ENCODE assay signal across 1 cellular context in the genomic region with DNA sequence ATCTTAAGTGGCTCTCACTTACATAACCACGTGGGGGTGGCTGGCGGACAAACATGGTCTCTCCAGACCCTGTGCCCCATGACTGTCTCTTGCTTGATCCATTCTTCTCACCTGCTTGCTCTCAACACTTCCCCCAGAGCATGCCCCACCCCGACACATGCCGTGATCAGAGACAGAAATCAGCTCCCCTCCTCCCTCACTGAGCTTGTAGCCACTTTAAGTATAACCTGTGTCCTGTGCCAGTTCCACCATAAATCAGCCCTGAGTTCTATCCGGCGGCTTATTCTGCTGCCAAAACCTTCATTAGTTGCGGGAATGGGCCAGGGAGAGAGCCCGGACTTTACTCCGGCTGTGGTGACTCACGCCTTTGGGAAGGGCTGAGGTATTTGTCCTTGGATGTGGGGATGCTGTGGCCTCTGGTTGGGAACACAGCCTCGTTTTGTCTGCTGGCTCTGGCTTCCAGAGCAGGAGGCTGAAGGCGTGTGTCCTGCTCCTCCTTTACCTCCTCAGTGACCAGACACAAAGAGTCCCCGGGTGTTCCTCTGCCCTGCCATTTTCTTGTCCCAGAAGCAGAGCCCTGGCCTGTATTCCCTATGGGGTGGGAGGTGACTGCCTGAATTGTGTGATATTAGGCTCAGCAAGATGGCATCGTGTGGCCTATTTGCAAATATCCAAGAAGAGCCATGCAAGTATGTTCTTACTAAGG.
TF ChIP-seq lines count a peak whose summit lies in the region.

No MANE protein-coding gene starts in this region.

TF ChIP-seq in HepG2, 621 proteins besides CTCF, POLR2A, EP300 and RAD21 (continued from another document and continues in another):
- TF ChIP-seq, protein P1, sequence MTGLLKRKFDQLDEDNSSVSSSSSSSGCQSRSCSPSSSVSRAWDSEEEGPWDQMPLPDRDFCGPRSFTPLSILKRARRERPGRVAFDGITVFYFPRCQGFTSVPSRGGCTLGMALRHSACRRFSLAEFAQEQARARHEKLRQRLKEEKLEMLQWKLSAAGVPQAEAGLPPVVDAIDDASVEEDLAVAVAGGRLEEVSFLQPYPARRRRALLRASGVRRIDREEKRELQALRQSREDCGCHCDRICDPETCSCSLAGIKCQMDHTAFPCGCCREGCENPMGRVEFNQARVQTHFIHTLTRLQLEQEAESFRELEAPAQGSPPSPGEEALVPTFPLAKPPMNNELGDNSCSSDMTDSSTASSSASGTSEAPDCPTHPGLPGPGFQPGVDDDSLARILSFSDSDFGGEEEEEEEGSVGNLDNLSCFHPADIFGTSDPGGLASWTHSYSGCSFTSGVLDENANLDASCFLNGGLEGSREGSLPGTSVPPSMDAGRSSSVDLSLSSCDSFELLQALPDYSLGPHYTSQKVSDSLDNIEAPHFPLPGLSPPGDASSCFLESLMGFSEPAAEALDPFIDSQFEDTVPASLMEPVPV (CRISPR knock-in tag; IDR thresholded peaks at IDR 0.05): peak; percentile 87; the same call in 1 of the 2 replicates
- no peak for TF ChIP-seq THYN1 (CRISPR knock-in tag; IDR thresholded peaks at IDR 0.05; ENCODE audit: borderline replicate concordance, low read depth)
- no peak; the same call in 1 of the 2 replicates for TF ChIP-seq ZNF652 (CRISPR knock-in tag; IDR thresholded peaks at IDR 0.05; ENCODE audit: borderline replicate concordance, low read depth)
- TF ChIP-seq, protein P2, sequence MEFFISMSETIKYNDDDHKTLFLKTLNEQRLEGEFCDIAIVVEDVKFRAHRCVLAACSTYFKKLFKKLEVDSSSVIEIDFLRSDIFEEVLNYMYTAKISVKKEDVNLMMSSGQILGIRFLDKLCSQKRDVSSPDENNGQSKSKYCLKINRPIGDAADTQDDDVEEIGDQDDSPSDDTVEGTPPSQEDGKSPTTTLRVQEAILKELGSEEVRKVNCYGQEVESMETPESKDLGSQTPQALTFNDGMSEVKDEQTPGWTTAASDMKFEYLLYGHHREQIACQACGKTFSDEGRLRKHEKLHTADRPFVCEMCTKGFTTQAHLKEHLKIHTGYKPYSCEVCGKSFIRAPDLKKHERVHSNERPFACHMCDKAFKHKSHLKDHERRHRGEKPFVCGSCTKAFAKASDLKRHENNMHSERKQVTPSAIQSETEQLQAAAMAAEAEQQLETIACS (CRISPR knock-in tag; IDR thresholded peaks at IDR 0.05): no peak
- no peak for TF ChIP-seq ZNF34 (CRISPR knock-in tag; IDR thresholded peaks at IDR 0.05; ENCODE audit: borderline replicate concordance)
- peak; percentile 90 for TF ChIP-seq GATAD2A (CRISPR knock-in tag; IDR thresholded peaks at IDR 0.05)
- TF ChIP-seq KLF13 (CRISPR knock-in tag; IDR thresholded peaks at IDR 0.05): no peak
- peak; percentile 36; the same call in 1 of the 2 replicates for TF ChIP-seq ZNF24 (IDR thresholded peaks at IDR 0.05)
- TF ChIP-seq, protein P3, sequence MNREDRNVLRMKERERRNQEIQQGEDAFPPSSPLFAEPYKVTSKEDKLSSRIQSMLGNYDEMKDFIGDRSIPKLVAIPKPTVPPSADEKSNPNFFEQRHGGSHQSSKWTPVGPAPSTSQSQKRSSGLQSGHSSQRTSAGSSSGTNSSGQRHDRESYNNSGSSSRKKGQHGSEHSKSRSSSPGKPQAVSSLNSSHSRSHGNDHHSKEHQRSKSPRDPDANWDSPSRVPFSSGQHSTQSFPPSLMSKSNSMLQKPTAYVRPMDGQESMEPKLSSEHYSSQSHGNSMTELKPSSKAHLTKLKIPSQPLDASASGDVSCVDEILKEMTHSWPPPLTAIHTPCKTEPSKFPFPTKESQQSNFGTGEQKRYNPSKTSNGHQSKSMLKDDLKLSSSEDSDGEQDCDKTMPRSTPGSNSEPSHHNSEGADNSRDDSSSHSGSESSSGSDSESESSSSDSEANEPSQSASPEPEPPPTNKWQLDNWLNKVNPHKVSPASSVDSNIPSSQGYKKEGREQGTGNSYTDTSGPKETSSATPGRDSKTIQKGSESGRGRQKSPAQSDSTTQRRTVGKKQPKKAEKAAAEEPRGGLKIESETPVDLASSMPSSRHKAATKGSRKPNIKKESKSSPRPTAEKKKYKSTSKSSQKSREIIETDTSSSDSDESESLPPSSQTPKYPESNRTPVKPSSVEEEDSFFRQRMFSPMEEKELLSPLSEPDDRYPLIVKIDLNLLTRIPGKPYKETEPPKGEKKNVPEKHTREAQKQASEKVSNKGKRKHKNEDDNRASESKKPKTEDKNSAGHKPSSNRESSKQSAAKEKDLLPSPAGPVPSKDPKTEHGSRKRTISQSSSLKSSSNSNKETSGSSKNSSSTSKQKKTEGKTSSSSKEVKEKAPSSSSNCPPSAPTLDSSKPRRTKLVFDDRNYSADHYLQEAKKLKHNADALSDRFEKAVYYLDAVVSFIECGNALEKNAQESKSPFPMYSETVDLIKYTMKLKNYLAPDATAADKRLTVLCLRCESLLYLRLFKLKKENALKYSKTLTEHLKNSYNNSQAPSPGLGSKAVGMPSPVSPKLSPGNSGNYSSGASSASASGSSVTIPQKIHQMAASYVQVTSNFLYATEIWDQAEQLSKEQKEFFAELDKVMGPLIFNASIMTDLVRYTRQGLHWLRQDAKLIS (CRISPR knock-in tag; IDR thresholded peaks at IDR 0.05): peak; percentile 90
- TF ChIP-seq RORA (CRISPR knock-in tag; IDR thresholded peaks at IDR 0.05): no peak
- TF ChIP-seq, protein P4, sequence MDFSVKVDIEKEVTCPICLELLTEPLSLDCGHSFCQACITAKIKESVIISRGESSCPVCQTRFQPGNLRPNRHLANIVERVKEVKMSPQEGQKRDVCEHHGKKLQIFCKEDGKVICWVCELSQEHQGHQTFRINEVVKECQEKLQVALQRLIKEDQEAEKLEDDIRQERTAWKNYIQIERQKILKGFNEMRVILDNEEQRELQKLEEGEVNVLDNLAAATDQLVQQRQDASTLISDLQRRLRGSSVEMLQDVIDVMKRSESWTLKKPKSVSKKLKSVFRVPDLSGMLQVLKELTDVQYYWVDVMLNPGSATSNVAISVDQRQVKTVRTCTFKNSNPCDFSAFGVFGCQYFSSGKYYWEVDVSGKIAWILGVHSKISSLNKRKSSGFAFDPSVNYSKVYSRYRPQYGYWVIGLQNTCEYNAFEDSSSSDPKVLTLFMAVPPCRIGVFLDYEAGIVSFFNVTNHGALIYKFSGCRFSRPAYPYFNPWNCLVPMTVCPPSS (IDR thresholded peaks at IDR 0.05): no peak
- TF ChIP-seq BRCA1 (CRISPR knock-in tag; IDR thresholded peaks at IDR 0.05): peak; percentile 82; the same call in 1 of the 2 replicates
- TF ChIP-seq, protein P5, sequence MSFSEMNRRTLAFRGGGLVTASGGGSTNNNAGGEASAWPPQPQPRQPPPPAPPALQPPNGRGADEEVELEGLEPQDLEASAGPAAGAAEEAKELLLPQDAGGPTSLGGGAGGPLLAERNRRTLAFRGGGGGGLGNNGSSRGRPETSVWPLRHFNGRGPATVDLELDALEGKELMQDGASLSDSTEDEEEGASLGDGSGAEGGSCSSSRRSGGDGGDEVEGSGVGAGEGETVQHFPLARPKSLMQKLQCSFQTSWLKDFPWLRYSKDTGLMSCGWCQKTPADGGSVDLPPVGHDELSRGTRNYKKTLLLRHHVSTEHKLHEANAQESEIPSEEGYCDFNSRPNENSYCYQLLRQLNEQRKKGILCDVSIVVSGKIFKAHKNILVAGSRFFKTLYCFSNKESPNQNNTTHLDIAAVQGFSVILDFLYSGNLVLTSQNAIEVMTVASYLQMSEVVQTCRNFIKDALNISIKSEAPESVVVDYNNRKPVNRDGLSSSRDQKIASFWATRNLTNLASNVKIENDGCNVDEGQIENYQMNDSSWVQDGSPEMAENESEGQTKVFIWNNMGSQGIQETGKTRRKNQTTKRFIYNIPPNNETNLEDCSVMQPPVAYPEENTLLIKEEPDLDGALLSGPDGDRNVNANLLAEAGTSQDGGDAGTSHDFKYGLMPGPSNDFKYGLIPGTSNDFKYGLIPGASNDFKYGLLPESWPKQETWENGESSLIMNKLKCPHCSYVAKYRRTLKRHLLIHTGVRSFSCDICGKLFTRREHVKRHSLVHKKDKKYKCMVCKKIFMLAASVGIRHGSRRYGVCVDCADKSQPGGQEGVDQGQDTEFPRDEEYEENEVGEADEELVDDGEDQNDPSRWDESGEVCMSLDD (CRISPR knock-in tag; IDR thresholded peaks at IDR 0.05; ENCODE audit: borderline replicate concordance): peak; percentile 21; the same call in 1 of the 2 replicates
- TF ChIP-seq CBX5 (CRISPR knock-in tag; IDR thresholded peaks at IDR 0.05; ENCODE audit: borderline replicate concordance): 0 out of 2 replicates have a peak, but pooled peaks have one; percentile 62
- 0 out of 2 replicates have a peak, but pooled peaks have one; percentile 3 for TF ChIP-seq FOXP1 (IDR thresholded peaks at IDR 0.05)
- TF ChIP-seq FOXP1 (CRISPR knock-in tag; IDR thresholded peaks at IDR 0.05): peak; percentile 72
- TF ChIP-seq FOXJ3 (CRISPR knock-in tag; IDR thresholded peaks at IDR 0.05; ENCODE audit: borderline replicate concordance): 0 out of 2 replicates have a peak, but pooled peaks have one; percentile 38
- TF ChIP-seq TCF7 (IDR thresholded peaks at IDR 0.05; ENCODE audit: low read depth): peak; percentile 49; the same call in 1 of the 2 replicates
- TF ChIP-seq NFE2L2 (IDR thresholded peaks at IDR 0.05; ENCODE audit: low read length): no peak; the same call in 1 of the 2 replicates
- TF ChIP-seq, protein P6, sequence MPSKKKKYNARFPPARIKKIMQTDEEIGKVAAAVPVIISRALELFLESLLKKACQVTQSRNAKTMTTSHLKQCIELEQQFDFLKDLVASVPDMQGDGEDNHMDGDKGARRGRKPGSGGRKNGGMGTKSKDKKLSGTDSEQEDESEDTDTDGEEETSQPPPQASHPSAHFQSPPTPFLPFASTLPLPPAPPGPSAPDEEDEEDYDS (CRISPR knock-in tag; IDR thresholded peaks at IDR 0.05): peak; percentile 91
- TF ChIP-seq SIX4 (CRISPR knock-in tag; IDR thresholded peaks at IDR 0.05): peak; percentile 90
- TF ChIP-seq ESRRA (CRISPR knock-in tag; IDR thresholded peaks at IDR 0.05; ENCODE audit: low read depth): peak; percentile 94
- TF ChIP-seq, protein P7, sequence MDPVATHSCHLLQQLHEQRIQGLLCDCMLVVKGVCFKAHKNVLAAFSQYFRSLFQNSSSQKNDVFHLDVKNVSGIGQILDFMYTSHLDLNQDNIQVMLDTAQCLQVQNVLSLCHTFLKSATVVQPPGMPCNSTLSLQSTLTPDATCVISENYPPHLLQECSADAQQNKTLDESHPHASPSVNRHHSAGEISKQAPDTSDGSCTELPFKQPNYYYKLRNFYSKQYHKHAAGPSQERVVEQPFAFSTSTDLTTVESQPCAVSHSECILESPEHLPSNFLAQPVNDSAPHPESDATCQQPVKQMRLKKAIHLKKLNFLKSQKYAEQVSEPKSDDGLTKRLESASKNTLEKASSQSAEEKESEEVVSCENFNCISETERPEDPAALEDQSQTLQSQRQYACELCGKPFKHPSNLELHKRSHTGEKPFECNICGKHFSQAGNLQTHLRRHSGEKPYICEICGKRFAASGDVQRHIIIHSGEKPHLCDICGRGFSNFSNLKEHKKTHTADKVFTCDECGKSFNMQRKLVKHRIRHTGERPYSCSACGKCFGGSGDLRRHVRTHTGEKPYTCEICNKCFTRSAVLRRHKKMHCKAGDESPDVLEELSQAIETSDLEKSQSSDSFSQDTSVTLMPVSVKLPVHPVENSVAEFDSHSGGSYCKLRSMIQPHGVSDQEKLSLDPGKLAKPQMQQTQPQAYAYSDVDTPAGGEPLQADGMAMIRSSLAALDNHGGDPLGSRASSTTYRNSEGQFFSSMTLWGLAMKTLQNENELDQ (CRISPR knock-in tag; IDR thresholded peaks at IDR 0.05; ENCODE audit: borderline replicate concordance): no peak
- peak; percentile 41; the same call in 1 of the 2 replicates for TF ChIP-seq GFI1 (CRISPR knock-in tag; IDR thresholded peaks at IDR 0.05; ENCODE audit: borderline replicate concordance)
- peak; percentile 82 for TF ChIP-seq TAF1 (CRISPR knock-in tag; IDR thresholded peaks at IDR 0.05)
- TF ChIP-seq, protein P8, sequence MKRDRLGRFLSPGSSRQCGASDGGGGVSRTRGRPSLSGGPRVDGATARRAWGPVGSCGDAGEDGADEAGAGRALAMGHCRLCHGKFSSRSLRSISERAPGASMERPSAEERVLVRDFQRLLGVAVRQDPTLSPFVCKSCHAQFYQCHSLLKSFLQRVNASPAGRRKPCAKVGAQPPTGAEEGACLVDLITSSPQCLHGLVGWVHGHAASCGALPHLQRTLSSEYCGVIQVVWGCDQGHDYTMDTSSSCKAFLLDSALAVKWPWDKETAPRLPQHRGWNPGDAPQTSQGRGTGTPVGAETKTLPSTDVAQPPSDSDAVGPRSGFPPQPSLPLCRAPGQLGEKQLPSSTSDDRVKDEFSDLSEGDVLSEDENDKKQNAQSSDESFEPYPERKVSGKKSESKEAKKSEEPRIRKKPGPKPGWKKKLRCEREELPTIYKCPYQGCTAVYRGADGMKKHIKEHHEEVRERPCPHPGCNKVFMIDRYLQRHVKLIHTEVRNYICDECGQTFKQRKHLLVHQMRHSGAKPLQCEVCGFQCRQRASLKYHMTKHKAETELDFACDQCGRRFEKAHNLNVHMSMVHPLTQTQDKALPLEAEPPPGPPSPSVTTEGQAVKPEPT (CRISPR knock-in tag; IDR thresholded peaks at IDR 0.05; ENCODE audit: low read depth): 0 out of 2 replicates have a peak, but pooled peaks have one; percentile 34
- no peak for TF ChIP-seq ZNF543 (CRISPR knock-in tag; IDR thresholded peaks at IDR 0.05)
- no peak; the same call in 1 of the 2 replicates for TF ChIP-seq SMAD1 (CRISPR knock-in tag; IDR thresholded peaks at IDR 0.05; ENCODE audit: borderline replicate concordance, low read depth)
- peak; percentile 84 for TF ChIP-seq ZNF331 (CRISPR knock-in tag; IDR thresholded peaks at IDR 0.05)
- TF ChIP-seq, protein P9, sequence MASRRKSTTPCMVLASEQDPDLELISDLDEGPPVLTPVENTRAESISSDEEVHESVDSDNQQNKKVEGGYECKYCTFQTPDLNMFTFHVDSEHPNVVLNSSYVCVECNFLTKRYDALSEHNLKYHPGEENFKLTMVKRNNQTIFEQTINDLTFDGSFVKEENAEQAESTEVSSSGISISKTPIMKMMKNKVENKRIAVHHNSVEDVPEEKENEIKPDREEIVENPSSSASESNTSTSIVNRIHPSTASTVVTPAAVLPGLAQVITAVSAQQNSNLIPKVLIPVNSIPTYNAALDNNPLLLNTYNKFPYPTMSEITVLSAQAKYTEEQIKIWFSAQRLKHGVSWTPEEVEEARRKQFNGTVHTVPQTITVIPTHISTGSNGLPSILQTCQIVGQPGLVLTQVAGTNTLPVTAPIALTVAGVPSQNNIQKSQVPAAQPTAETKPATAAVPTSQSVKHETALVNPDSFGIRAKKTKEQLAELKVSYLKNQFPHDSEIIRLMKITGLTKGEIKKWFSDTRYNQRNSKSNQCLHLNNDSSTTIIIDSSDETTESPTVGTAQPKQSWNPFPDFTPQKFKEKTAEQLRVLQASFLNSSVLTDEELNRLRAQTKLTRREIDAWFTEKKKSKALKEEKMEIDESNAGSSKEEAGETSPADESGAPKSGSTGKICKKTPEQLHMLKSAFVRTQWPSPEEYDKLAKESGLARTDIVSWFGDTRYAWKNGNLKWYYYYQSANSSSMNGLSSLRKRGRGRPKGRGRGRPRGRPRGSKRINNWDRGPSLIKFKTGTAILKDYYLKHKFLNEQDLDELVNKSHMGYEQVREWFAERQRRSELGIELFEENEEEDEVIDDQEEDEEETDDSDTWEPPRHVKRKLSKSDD (CRISPR knock-in tag; IDR thresholded peaks at IDR 0.05; ENCODE audit: low read depth): peak; percentile 71; the same call in 1 of the 2 replicates
- TF ChIP-seq SP1 (IDR thresholded peaks at IDR 0.05): no peak
- TF ChIP-seq SP1 (CRISPR knock-in tag; IDR thresholded peaks at IDR 0.05): 0 out of 2 replicates have a peak, but pooled peaks have one; percentile 16
